ENCODE assay signal across 19 cellular contexts in the genomic region with DNA sequence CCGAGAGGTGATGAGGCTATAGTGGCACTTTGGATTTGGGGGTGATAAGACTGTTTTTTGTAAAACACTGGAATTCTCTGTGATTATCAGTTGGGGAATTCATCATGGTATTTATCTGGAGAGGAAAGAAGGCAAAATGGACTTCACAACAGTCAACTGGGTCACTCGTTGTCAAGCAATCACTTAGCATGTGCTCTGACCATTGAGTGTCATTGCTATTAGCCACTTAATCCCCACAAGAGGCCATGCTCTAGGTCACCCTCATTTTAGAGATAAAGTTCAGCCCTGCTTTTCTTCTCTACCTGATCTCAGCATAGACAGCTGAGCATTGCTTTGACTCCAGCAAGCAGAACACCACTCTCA.
"Had no signal": no experiment of that assay in that cellular context is flagged by ENCODE, and none has a peak within 500 bp of the region (broad histone marks: within the 10 kb centered on the region; RNA-seq: fewer than 3 reads in every experiment).

No MANE protein-coding gene starts in this region.

- H3K36me3 Mint-ChIP-seq: naive B cell, WTC11 had no signal

- H3K27ac Mint-ChIP-seq: stimulated activated naive CD8-positive, alpha-beta T cell treated with anti-CD3 and anti-CD28 coated beads, Interleukin-15, Interleukin-2, amounts not matched to agents 100 ng/mL and 50 ng/mL, for 24 hours; T-helper 1 cell treated with Interleukin-12 subunit alpha and Interleukin-12 subunit beta and Interleukin-4 antibody, amounts not matched to agents 30 μg/mL and 1 μg/mL, for 36 hours; WTC11 had no signal

- H3K27ac ChIP-seq: coronary artery, gastrocnemius medialis, sigmoid colon, suprapubic skin, transverse colon had no signal

- DNase-seq: activated CD8-positive, alpha-beta memory T cell treated with anti-CD3 and anti-CD28 coated beads, Interleukin-2, amount 50 U/mL, for 4 hours; activated naive CD4-positive, alpha-beta T cell treated with Interleukin-2 at 50 U/mL for 16 hours; activated T-cell treated with anti-CD3 and anti-CD28 coated beads, Interleukin-2, amount 50 U/mL, for 48 hours; amygdala; cerebellar nuclear complex; gastrocnemius medialis; hippocampal formation; mucosa of descending colon; naive B cell; nucleus accumbens; sigmoid colon; stimulated activated CD4-positive, alpha-beta T cell treated with anti-CD3 and anti-CD28 coated beads, Interleukin-4, amount 100 ng/mL, for 1 hour; T1000; transverse colon had no signal

- H3K9me3 ChIP-seq: gastrocnemius medialis, mucosa of descending colon, sigmoid colon, suprapubic skin, transverse colon had no signal

- H3K4me3 Mint-ChIP-seq: naive B cell; stimulated activated naive CD8-positive, alpha-beta T cell treated with anti-CD3 and anti-CD28 coated beads, Interleukin-15, Interleukin-2, amounts not matched to agents 100 ng/mL and 50 ng/mL, for 24 hours; T-helper 1 cell treated with Interleukin-12 subunit alpha and Interleukin-12 subunit beta and Interleukin-4 antibody, amounts not matched to agents 30 μg/mL and 1 μg/mL, for 36 hours; WTC11 had no signal

- H3K4me3 ChIP-seq: coronary artery, gastrocnemius medialis, mucosa of descending colon, sigmoid colon, suprapubic skin, transverse colon had no signal

- H3K9me3 Mint-ChIP-seq: stimulated activated naive CD8-positive, alpha-beta T cell treated with anti-CD3 and anti-CD28 coated beads, Interleukin-15, Interleukin-2, amounts not matched to agents 100 ng/mL and 50 ng/mL, for 24 hours; T-helper 1 cell treated with Interleukin-12 subunit alpha and Interleukin-12 subunit beta and Interleukin-4 antibody, amounts not matched to agents 30 μg/mL and 1 μg/mL, for 36 hours had no signal

- H3K36me3 ChIP-seq: gastrocnemius medialis, sigmoid colon, suprapubic skin, transverse colon had no signal

- ATAC-seq: gastrocnemius medialis, WTC11 had no signal

- H3K27me3 ChIP-seq: gastrocnemius medialis, sigmoid colon had no signal
